ENCODE assay signal across 8 cellular contexts in genomic region chr19:19531951-19532805, GRCh38. TPM values are rescaled to one million over a fixed set of nuclear protein-coding genes. Genes with fewer than 3 reads are reported as not detected.
DNase-seq lines count a peak whose midpoint lies in the region; ATAC-seq and TF ChIP-seq lines count a peak whose summit lies in the region.

No MANE protein-coding gene starts in this region.

- H3K27me3 ChIP-seq in heart left ventricle (peaks cover 0 to 5% (median 0%) of the 10 kb centered on the region in 9 donors), rectal smooth muscle tissue (ENCODE audit: control insufficient read depth, insufficient read depth, low read length) (no peaks in the 10 kb centered on the region), uterus (no peaks in the 10 kb centered on the region)

- TF ChIP-seq CTCF in heart left ventricle (IDR thresholded peaks at IDR 0.05): peak; percentile 91 to 97 (median 94)
- peak; percentile 91 to 95 (median 92) for TF ChIP-seq CTCF in uterus (IDR thresholded peaks at IDR 0.05)

- no peaks in the 10 kb centered on the region for H3K36me3 Mint-ChIP-seq in activated naive CD4-positive, alpha-beta T cell treated with anti-CD3 and anti-CD28 coated beads, Interleukin-2, amount 50 U/mL, for 72 hours

- peak overlapping the region in 1 of 12 donors; percentile 3 for H3K4me3 ChIP-seq in heart left ventricle
- peak overlapping the region; percentile 19 for H3K4me3 ChIP-seq in rectal smooth muscle tissue (ENCODE audit: low read length)
- H3K4me3 ChIP-seq in uterus: no peak overlapping the region

- 19 to 28% (median 23%) methylated on average over 43 to 48 of the region's 48 CpGs for WGBS in heart left ventricle, 4 donors

- H3K4me1 ChIP-seq in heart left ventricle (peaks cover 0 to 16% (median 7%) of the 10 kb centered on the region in 12 donors), rectal smooth muscle tissue (ENCODE audit: control insufficient read depth, insufficient read depth, low read length) (peaks cover 2% of the 10 kb centered on the region), uterus (peaks cover 0 to 3% of the 10 kb centered on the region in 2 donors)

- H3K9me3 Mint-ChIP-seq in activated naive CD4-positive, alpha-beta T cell treated with anti-CD3 and anti-CD28 coated beads, Interleukin-2, amount 50 U/mL, for 72 hours: no peaks in the 10 kb centered on the region

- ATAC-seq in activated naive CD4-positive, alpha-beta T cell treated with anti-CD3 and anti-CD28 coated beads, Interleukin-2, amount 50 U/mL, for 72 hours: peak; percentile 81 to 89
- peak; percentile 40 to 73 (median 60) for ATAC-seq in heart left ventricle

- DNase-seq in ELR (ENCODE audit: low read depth) (peak; percentile 77), LHCN-M2 (ENCODE audit: low read depth) (peak; percentile 50), SW480 (ENCODE audit: low spot score) (peak; percentile 44), heart left ventricle (peak; percentile 72 to 93 (median 85)), uterus (peak; percentile 72 to 84), HK-2 (ENCODE audit: unreplicated experiment) (no peak)
- DNase-seq in activated naive CD4-positive, alpha-beta T cell treated with anti-CD3 and anti-CD28 coated beads, Interleukin-2, amount 50 U/mL, for 72 hours (ENCODE audit: low spot score in 2 of 2): peak; percentile 83 to 95

- H3K27ac ChIP-seq in heart left ventricle: no peak overlapping the region
- no peak overlapping the region for H3K27ac ChIP-seq in rectal smooth muscle tissue (ENCODE audit: low read depth, low read length)
- no peak overlapping the region for H3K27ac ChIP-seq in uterus

- H3K27ac Mint-ChIP-seq in activated naive CD4-positive, alpha-beta T cell treated with anti-CD3 and anti-CD28 coated beads, Interleukin-2, amount 50 U/mL, for 72 hours: peak overlapping the region in 1 of 2 donors; percentile 25

- H3K36me3 ChIP-seq in heart left ventricle (peaks cover 0 to 22% (median 10%) of the 10 kb centered on the region in 9 donors), rectal smooth muscle tissue (ENCODE audit: control insufficient read depth, insufficient read depth, low read length) (no peaks in the 10 kb centered on the region), uterus (no peaks in the 10 kb centered on the region)

- no peak for TF ChIP-seq POLR2A in heart left ventricle (IDR thresholded peaks at IDR 0.05)
- peak in 1 of 2 donors; percentile 17 for TF ChIP-seq POLR2A in uterus (IDR thresholded peaks at IDR 0.05)

- intact Hi-C loops in heart left ventricle (cut with DNase I): loop anchor here (1.0 to 10.0 kb wide), 11 partner anchors 22 to 743 kb away; partner anchors contain the start of gene GMIP (in 7 of the 10)
- intact Hi-C loops in uterus (cut with DNase I; ENCODE audit: low total_unique reads): loop anchor here (10.0 kb wide), 1 partner anchor 113 kb away; the partner anchor contains the start of gene GMIP

- H3K9me3 ChIP-seq in heart left ventricle (no peaks in the 10 kb centered on the region), uterus (no peaks in the 10 kb centered on the region)

- H3K9ac ChIP-seq in rectal smooth muscle tissue (ENCODE audit: low read length): no peak overlapping the region

RNA-seq across cellular contexts. Expression of gene YJEFN3, which starts 3.5 kb away (rescaled TPM):
- 0.69 and 0.90 TPM in 2 replicates for total RNA-seq in LHCN-M2 (2014; rRNA removed)
- 0.75 TPM for polyA plus RNA-seq in LHCN-M2 (2012)
- 10 to 100 TPM in 1 of 2 donors, 1 to 10 TPM in 1; 5.7 to 11.3 TPM for total RNA-seq in activated naive CD4-positive, alpha-beta T cell treated with anti-CD3 and anti-CD28 coated beads, Interleukin-2, amount 50 U/mL, for 72 hours
- total RNA-seq in heart left ventricle: 1 to 10 TPM in 8 of 9 donors, not detected in 1; 1.2 to 5.4 (median 2.3) TPM
- polyA plus RNA-seq in heart left ventricle: 1 to 10 TPM; 3.6 to 5.3 TPM
- total RNA-seq in uterus: 1 to 10 TPM in 3 of 4 donors, not detected in 1; 1.5 to 6.8 (median 2.9) TPM

RNA-seq across cellular contexts. Expression of gene CILP2, which starts 5.9 kb away (rescaled TPM):
- total RNA-seq in LHCN-M2 (2014; rRNA removed) (0.06 TPM in 2 replicates), heart left ventricle (under 1 TPM in 7 of 9 donors, not detected in 2; 0.07 to 0.61 (median 0.22) TPM), uterus (1 to 10 TPM in 1 of 4 donors, under 1 TPM in 1, not detected in 2; 0.15 to 1.2 TPM)
- polyA plus RNA-seq in LHCN-M2 (2012): 0.09 TPM
- total RNA-seq in activated naive CD4-positive, alpha-beta T cell treated with anti-CD3 and anti-CD28 coated beads, Interleukin-2, amount 50 U/mL, for 72 hours: under 1 TPM; 0.25 to 0.31 TPM
- polyA plus RNA-seq in heart left ventricle: under 1 TPM; 0.08 to 0.24 TPM

RNA-seq across cellular contexts. Expression of gene NDUFA13, which starts 16.2 kb away (rescaled TPM):
- total RNA-seq in LHCN-M2 (2014; rRNA removed) (20.2 and 32.4 TPM in 2 replicates), heart left ventricle (1,000 to 10,000 TPM in 3 of 9 donors, 100 to 1,000 TPM in 6; 101 to 1,154 (median 960) TPM), uterus (100 to 1,000 TPM in 1 of 4 donors, 10 to 100 TPM in 3; 28.6 to 204 (median 60.9) TPM)
- polyA plus RNA-seq in LHCN-M2 (2012): 771 TPM
- total RNA-seq in activated naive CD4-positive, alpha-beta T cell treated with anti-CD3 and anti-CD28 coated beads, Interleukin-2, amount 50 U/mL, for 72 hours: 100 to 1,000 TPM; 358 to 407 TPM
- 1,000 to 10,000 TPM in 1 of 2 donors, 100 to 1,000 TPM in 1; 856 to 1,476 TPM for polyA plus RNA-seq in heart left ventricle

RNA-seq across cellular contexts. Expression of gene TSSK6, which starts 16.8 kb away (rescaled TPM):
- 2.4 TPM in 2 replicates for total RNA-seq in LHCN-M2 (2014; rRNA removed)
- 1.3 TPM for polyA plus RNA-seq in LHCN-M2 (2012)
- total RNA-seq in activated naive CD4-positive, alpha-beta T cell treated with anti-CD3 and anti-CD28 coated beads, Interleukin-2, amount 50 U/mL, for 72 hours: 1 to 10 TPM; 3.8 to 5.5 TPM
- 1 to 10 TPM in 1 of 9 donors, under 1 TPM in 8; 0.28 to 1.0 (median 0.54) TPM for total RNA-seq in heart left ventricle
- under 1 TPM; 0.57 to 0.61 TPM for polyA plus RNA-seq in heart left ventricle
- 1 to 10 TPM in 2 of 4 donors, not detected in 2; 1.3 to 2.0 TPM for total RNA-seq in uterus
